21 cellular contexts compared by ENCODE assay signal in genomic region chrX:24309580-24310374, GRCh38. TPM values are rescaled to one million over a fixed set of nuclear protein-coding genes. Genes with fewer than 3 reads are reported as not detected.
"Had no signal": no experiment of that assay in that cellular context is flagged by ENCODE, and none has a peak within 500 bp of the region (broad histone marks: within the 10 kb centered on the region; RNA-seq: fewer than 3 reads in every experiment).

No MANE protein-coding gene starts in this region.

RNA-seq across cellular contexts. Expression of gene SUPT20HL2, which starts 4.1 kb away (rescaled TPM):
- total RNA-seq: activated B cell treated with CpG ODN at 0.5 μM for 24 hours; activated CD4-positive, alpha-beta memory T cell treated with anti-CD3 and anti-CD28 coated beads for 36 hours; activated CD8-positive, alpha-beta memory T cell treated with anti-CD3 and anti-CD28 coated beads for 36 hours; activated CD8-positive, alpha-beta T cell treated with anti-CD3 and anti-CD28 coated beads for 36 hours; activated naive CD4-positive, alpha-beta T cell treated with anti-CD3 and anti-CD28 coated beads for 36 hours; activated naive CD4-positive, alpha-beta T cell treated with anti-CD3 and anti-CD28 coated beads, Interleukin-2, amount 50 U/mL, for 72 hours; activated naive CD8-positive, alpha-beta T cell treated with anti-CD3 and anti-CD28 coated beads for 36 hours; activated T-cell treated with anti-CD3 and anti-CD28 coated beads, Interleukin-2, amount 50 U/mL, for 4 hours; activated T-cell treated with anti-CD3 and anti-CD28 coated beads, Interleukin-2, amount 50 U/mL, for 72 hours; adrenal gland; aorta; astrocyte; body of pancreas; breast epithelium; cardiac septum; chondrocyte; T-cell; T-helper 1 cell treated with Interleukin-12 subunit alpha and Interleukin-12 subunit beta and Interleukin-4 antibody, amounts not matched to agents 30 ng/mL and 1 ng/mL, for 36 hours; T-helper 17 cell; T-helper 2 cell treated with Interferon-gamma antibody and Interleukin-4, amounts not matched to agents 100 ng/mL and 5 ng/mL, for 36 hours had no signal
- polyA plus RNA-seq: adrenal gland, aorta had no signal

RNA-seq across cellular contexts. Expression of gene SUPT20HL1, which starts 50.7 kb away (rescaled TPM):
- total RNA-seq: activated B cell treated with CpG ODN at 0.5 μM for 24 hours; activated CD4-positive, alpha-beta memory T cell treated with anti-CD3 and anti-CD28 coated beads for 36 hours; activated CD4-positive, alpha-beta T cell treated with anti-CD3 and anti-CD28 coated beads, Interleukin-2, amount 10 ng/mL, durations not matched to agents 24 days and 14 days; activated CD8-positive, alpha-beta T cell treated with anti-CD3 and anti-CD28 coated beads for 36 hours; activated naive CD4-positive, alpha-beta T cell treated with anti-CD3 and anti-CD28 coated beads for 36 hours; activated naive CD8-positive, alpha-beta T cell treated with anti-CD3 and anti-CD28 coated beads for 36 hours; activated T-cell treated with anti-CD3 and anti-CD28 coated beads, Interleukin-2, amount 50 U/mL, for 4 hours; activated T-cell treated with anti-CD3 and anti-CD28 coated beads, Interleukin-2, amount 50 U/mL, for 72 hours; astrocyte; breast epithelium; cardiac septum; chondrocyte; T-cell; T-helper 1 cell treated with Interleukin-12 subunit alpha and Interleukin-12 subunit beta and Interleukin-4 antibody, amounts not matched to agents 30 ng/mL and 1 ng/mL, for 36 hours; T-helper 17 cell; T-helper 2 cell treated with Interferon-gamma antibody and Interleukin-4, amounts not matched to agents 100 ng/mL and 5 ng/mL, for 36 hours had no signal
- polyA plus RNA-seq: adrenal gland, aorta had no signal
